In genomic region chr20:56929606-56930005, GRCh38 we compare ENCODE assay signal across 28 cellular contexts.
"Had no signal": no experiment of that assay in that cellular context is flagged by ENCODE, and none has a peak within 500 bp of the region (broad histone marks: within the 10 kb centered on the region; RNA-seq: fewer than 3 reads in every experiment).

No MANE protein-coding gene starts in this region.

- DNase-seq: activated B cell treated with CpG ODN at 0.5 μM for 24 hours; activated CD4-positive, alpha-beta T cell treated with anti-CD3 and anti-CD28 coated beads for 36 hours; activated CD4-positive, alpha-beta T cell treated with anti-CD3 and anti-CD28 coated beads, Interleukin-2, amount 50 U/mL, for 4 hours; activated effector memory CD4-positive, alpha-beta T cell treated with Interleukin-2 at 50 U/mL for 16 hours; activated naive CD4-positive, alpha-beta T cell treated with anti-CD3 and anti-CD28 coated beads for 36 hours; activated naive CD8-positive, alpha-beta T cell treated with anti-CD3 and anti-CD28 coated beads for 36 hours; activated T-cell treated with anti-CD3 and anti-CD28 coated beads for 4 hours; brain microvascular endothelial cell; cortex of kidney; effector memory CD8-positive, alpha-beta T cell; erythroblast; hippocampal formation; left ventricle myocardium inferior; ovary; small intestine; stimulated activated CD4-positive, alpha-beta T cell treated with anti-CD3 and anti-CD28 coated beads, Interleukin-4, amount 100 ng/mL, for 24 hours; T-helper 17 cell; trophoblast cell; uterus had no signal

- H3K27ac Mint-ChIP-seq: activated B cell treated with CpG ODN at 0.5 μM for 24 hours; activated CD4-positive, alpha-beta T cell treated with anti-CD3 and anti-CD28 coated beads for 36 hours; activated naive CD4-positive, alpha-beta T cell treated with anti-CD3 and anti-CD28 coated beads for 36 hours; activated naive CD8-positive, alpha-beta T cell treated with anti-CD3 and anti-CD28 coated beads for 36 hours; effector memory CD8-positive, alpha-beta T cell; nephron; progenitor cell of endocrine pancreas; stimulated activated effector memory CD8-positive, alpha-beta T cell treated with anti-CD3 and anti-CD28 coated beads, Interleukin-12 subunit alpha, Interleukin-12 subunit beta, amount 100 ng/mL, for 72 hours; stimulated activated naive CD8-positive, alpha-beta T cell treated with anti-CD3 and anti-CD28 coated beads, Interleukin-15, Interleukin-2, amounts not matched to agents 100 ng/mL and 50 ng/mL, for 24 hours; T-helper 17 cell had no signal

- H3K4me1 ChIP-seq: ascending aorta had no signal

- H3K27me3 ChIP-seq: ovary had no signal

- ATAC-seq: activated CD4-positive, alpha-beta T cell treated with anti-CD3 and anti-CD28 coated beads for 36 hours; effector memory CD8-positive, alpha-beta T cell; gastroesophageal sphincter; sciatic nerve; stimulated activated effector memory CD8-positive, alpha-beta T cell treated with anti-CD3 and anti-CD28 coated beads, Interleukin-12 subunit alpha, Interleukin-12 subunit beta, amount 100 ng/mL, for 72 hours; T-helper 17 cell had no signal

- H3K9me3 Mint-ChIP-seq: activated naive CD4-positive, alpha-beta T cell treated with anti-CD3 and anti-CD28 coated beads for 36 hours; activated naive CD8-positive, alpha-beta T cell treated with anti-CD3 and anti-CD28 coated beads for 36 hours; effector memory CD8-positive, alpha-beta T cell; nephron; stimulated activated effector memory CD8-positive, alpha-beta T cell treated with anti-CD3 and anti-CD28 coated beads, Interleukin-12 subunit alpha, Interleukin-12 subunit beta, amount 100 ng/mL, for 72 hours; stimulated activated naive CD8-positive, alpha-beta T cell treated with anti-CD3 and anti-CD28 coated beads, Interleukin-15, Interleukin-2, amounts not matched to agents 100 ng/mL and 50 ng/mL, for 24 hours had no signal

- H3K27ac ChIP-seq: ascending aorta, brain microvascular endothelial cell, gastroesophageal sphincter, left ventricle myocardium inferior, neutrophil, ovary, thoracic aorta, uterus had no signal

- H3K36me3 Mint-ChIP-seq: activated naive CD8-positive, alpha-beta T cell treated with anti-CD3 and anti-CD28 coated beads for 36 hours; stimulated activated effector memory CD8-positive, alpha-beta T cell treated with anti-CD3 and anti-CD28 coated beads, Interleukin-12 subunit alpha, Interleukin-12 subunit beta, amount 100 ng/mL, for 72 hours had no signal

- H3K4me1 Mint-ChIP-seq: activated B cell treated with CpG ODN at 0.5 μM for 24 hours; stimulated activated effector memory CD8-positive, alpha-beta T cell treated with anti-CD3 and anti-CD28 coated beads, Interleukin-12 subunit alpha, Interleukin-12 subunit beta, amount 100 ng/mL, for 72 hours; T-helper 17 cell had no signal

- H3K9me3 ChIP-seq: ascending aorta, gastroesophageal sphincter, left ventricle myocardium inferior, neutrophil, thoracic aorta, uterus had no signal

- H3K4me3 Mint-ChIP-seq: activated B cell treated with CpG ODN at 0.5 μM for 24 hours; activated CD4-positive, alpha-beta T cell treated with anti-CD3 and anti-CD28 coated beads for 36 hours; activated naive CD4-positive, alpha-beta T cell treated with anti-CD3 and anti-CD28 coated beads for 36 hours; activated naive CD8-positive, alpha-beta T cell treated with anti-CD3 and anti-CD28 coated beads for 36 hours; effector memory CD8-positive, alpha-beta T cell; nephron; stimulated activated effector memory CD8-positive, alpha-beta T cell treated with anti-CD3 and anti-CD28 coated beads, Interleukin-12 subunit alpha, Interleukin-12 subunit beta, amount 100 ng/mL, for 72 hours; stimulated activated naive CD8-positive, alpha-beta T cell treated with anti-CD3 and anti-CD28 coated beads, Interleukin-15, Interleukin-2, amounts not matched to agents 100 ng/mL and 50 ng/mL, for 24 hours; T-helper 17 cell had no signal
